Comparison of ENCODE assay signal across 17 cellular contexts in the genomic region with DNA sequence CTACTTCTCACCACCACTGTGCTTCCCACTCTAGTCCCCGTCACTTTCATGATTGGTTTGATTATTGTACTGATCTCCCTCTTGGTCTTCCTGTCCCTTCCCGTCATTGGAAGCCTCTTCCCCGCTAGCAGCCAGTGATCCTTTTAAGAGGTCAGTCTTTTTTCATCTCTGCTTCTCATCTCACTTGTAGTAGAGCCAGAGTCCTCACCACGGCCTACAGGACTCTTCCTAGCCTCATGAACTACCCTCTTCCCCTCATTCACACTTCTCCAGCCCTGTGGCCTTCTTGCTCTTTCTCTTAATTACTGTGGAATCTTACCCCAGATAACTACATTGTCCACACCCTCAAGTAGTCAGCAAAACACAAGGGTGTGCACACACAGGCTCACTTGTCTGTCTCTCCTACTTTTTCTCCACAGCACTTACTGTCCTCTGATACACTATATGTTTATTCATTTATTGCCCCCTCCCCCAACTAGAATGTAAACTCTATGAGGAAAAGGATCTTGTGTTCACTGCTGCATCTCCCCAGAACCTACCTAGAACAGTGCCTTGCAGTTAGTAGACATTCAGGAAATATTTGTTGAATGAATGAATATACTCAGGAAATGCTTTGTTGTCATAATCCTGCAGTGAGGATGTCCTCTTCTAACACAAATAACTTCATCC.
DNase-seq lines count a peak whose midpoint lies in the region; ATAC-seq, FAIRE-seq and TF ChIP-seq lines count a peak whose summit lies in the region.
"Had no signal": no experiment of that assay in that cellular context is flagged by ENCODE, and none has a peak within 500 bp of the region (broad histone marks: within the 10 kb centered on the region; RNA-seq: fewer than 3 reads in every experiment).

No MANE protein-coding gene starts in this region.

- no peaks in the 10 kb centered on the region for H3K27me3 Mint-ChIP-seq in astrocyte (ENCODE audit: low read depth, unreplicated experiment)
- H3K27me3 Mint-ChIP-seq: activated CD4-positive, alpha-beta T cell treated with anti-CD3 and anti-CD28 coated beads, Interleukin-2, amount 10 ng/mL, durations not matched to agents 24 days and 14 days; stimulated activated naive CD8-positive, alpha-beta T cell treated with anti-CD3 and anti-CD28 coated beads, Interleukin-15, amount 100 ng/mL, for 72 hours had no signal

- H3K27ac ChIP-seq in A673 (ENCODE audit: low read depth, low read length, poor library complexity, severe bottlenecking) (no peak overlapping the region), astrocyte (ENCODE audit: low read depth, low read length) (no peak overlapping the region)

- H3K9me3 Mint-ChIP-seq in astrocyte (ENCODE audit: unreplicated experiment) = no peaks in the 10 kb centered on the region
- H3K9me3 Mint-ChIP-seq: activated CD4-positive, alpha-beta T cell treated with anti-CD3 and anti-CD28 coated beads, Interleukin-2, amount 10 ng/mL, durations not matched to agents 24 days and 14 days; CD14-positive monocyte; stimulated activated naive CD8-positive, alpha-beta T cell treated with anti-CD3 and anti-CD28 coated beads, Interleukin-15, amount 100 ng/mL, for 72 hours had no signal

- H3K4me2 ChIP-seq in astrocyte (ENCODE audit: low read length) = peak overlapping the region; percentile 46

- intact Hi-C loops in A673 (cut with micrococcal nuclease; ENCODE audit: unreplicated experiment) = loop anchor here (5.0 kb wide), 1 partner anchor 64 kb away; no protein-coding TSS in a partner anchor

- peaks cover 57% of the 10 kb centered on the region for H3K79me2 ChIP-seq in astrocyte (ENCODE audit: insufficient read depth, low read length)

- peaks cover 46% of the 10 kb centered on the region for H4K20me1 ChIP-seq in astrocyte (ENCODE audit: insufficient read depth, low read length)

- TF ChIP-seq CTCF in A673 (conservative IDR thresholded peaks at IDR 0.05; ENCODE audit: low read depth, low read length) (no peak), astrocyte (IDR thresholded peaks at IDR 0.05; ENCODE audit: insufficient read depth, low read depth, low read length) (no peak)

- H3K27me3 ChIP-seq in A673 (replicated peaks; ENCODE audit: insufficient read depth, low read depth, low read length, poor library complexity) (no peaks in the 10 kb centered on the region), astrocyte (ENCODE audit: insufficient read depth, low read length) (no peaks in the 10 kb centered on the region), MG63 (no peaks in the 10 kb centered on the region)

- H3K9ac ChIP-seq in astrocyte (ENCODE audit: low read length) = no peak overlapping the region

- H3K9me3 ChIP-seq in A673 (ENCODE audit: low read depth, low read length, poor library complexity, severe bottlenecking) = no peaks in the 10 kb centered on the region
- no peaks in the 10 kb centered on the region for H3K9me3 ChIP-seq in astrocyte (ENCODE audit: insufficient read depth, low read depth, low read length)
- H3K9me3 ChIP-seq in MG63 = no peaks in the 10 kb centered on the region

- CTCF ChIA-PET in A673 (lab: Charles Lee) = no interaction called here

- DNase-seq in A673 (ENCODE audit: low spot score) (peak; percentile 78), GM19239 (ENCODE audit: insufficient read length, low spot score) (no peak), astrocyte (ENCODE audit: low read depth) (peak; percentile 30), kidney tubule cell (ENCODE audit: low spot score) (peak; percentile 25), inferior parietal cortex (ENCODE audit: extremely low spot score) (no peak), activated gamma-delta T cell treated with Interleukin-2 at 50 U/mL for 16 hours (no peak), MG63 (no peak)
- DNase-seq: activated CD4-positive, alpha-beta T cell treated with anti-CD3 and anti-CD28 coated beads, Interleukin-2, amount 10 ng/mL, durations not matched to agents 24 days and 14 days; GOT3; midbrain; NCI-H1092; NCI-H526; retina; stimulated activated CD4-positive, alpha-beta T cell treated with anti-CD3 and anti-CD28 coated beads, Interleukin-4, amount 100 ng/mL, for 24 hours; stimulated activated naive CD8-positive, alpha-beta T cell treated with anti-CD3 and anti-CD28 coated beads, Interleukin-15, amount 100 ng/mL, for 72 hours had no signal

- H3K36me3 ChIP-seq in A673 (ENCODE audit: insufficient read depth, low read length, poor library complexity, severe bottlenecking) (no peaks in the 10 kb centered on the region), astrocyte (ENCODE audit: insufficient read depth, low read length) (peaks cover 17% of the 10 kb centered on the region), MG63 (peaks cover 12% of the 10 kb centered on the region)

- FAIRE-seq in GM19239 (lab: Jason Lieb, UNC) = peak; percentile 68
- peak; percentile 52 for FAIRE-seq in astrocyte (lab: Jason Lieb, UNC)

- peaks cover 19% of the 10 kb centered on the region for H3K36me3 Mint-ChIP-seq in astrocyte (ENCODE audit: low read depth, unreplicated experiment)

- no peak for ATAC-seq in GM18909 (IDR thresholded peaks at IDR 0.05; ENCODE audit: poor library complexity, unreplicated experiment)
- ATAC-seq: stimulated activated naive CD8-positive, alpha-beta T cell treated with anti-CD3 and anti-CD28 coated beads, Interleukin-15, amount 100 ng/mL, for 72 hours had no signal

- no peak overlapping the region for H3K27ac Mint-ChIP-seq in astrocyte (ENCODE audit: unreplicated experiment)
- H3K27ac Mint-ChIP-seq: activated CD4-positive, alpha-beta T cell treated with anti-CD3 and anti-CD28 coated beads, Interleukin-2, amount 10 ng/mL, durations not matched to agents 24 days and 14 days; stimulated activated naive CD8-positive, alpha-beta T cell treated with anti-CD3 and anti-CD28 coated beads, Interleukin-15, amount 100 ng/mL, for 72 hours had no signal

- peaks cover 16% of the 10 kb centered on the region for H3K4me1 Mint-ChIP-seq in astrocyte (ENCODE audit: low read depth, unreplicated experiment)
- H3K4me1 Mint-ChIP-seq: CD14-positive monocyte had no signal

- H2AFZ ChIP-seq in astrocyte (ENCODE audit: low read depth, low read length) = no peak overlapping the region

- BruUV-seq in A673 (replicated peaks; lab: Mats Ljungman, UMichigan) = no TSS peak

- H3K4me1 ChIP-seq in A673 (ENCODE audit: insufficient read depth, low read length, poor library complexity, severe bottlenecking) (peaks cover 15% of the 10 kb centered on the region), astrocyte (ENCODE audit: insufficient read depth, low read length) (no peaks in the 10 kb centered on the region)

- H3K4me3 ChIP-seq in A673 (ENCODE audit: low read depth, low read length, poor library complexity, severe bottlenecking) = no peak overlapping the region
- H3K4me3 ChIP-seq in astrocyte (ENCODE audit: insufficient read depth, low read depth, low read length) = no peak overlapping the region
- no peak overlapping the region for H3K4me3 ChIP-seq in MG63

- POLR2A ChIA-PET in A673 (lab: Charles Lee; ENCODE audit: low non-redundant PET) = interaction anchor here (0.7 kb wide), 1 partner anchor 46 kb away, joined by 8 read pairs; no protein-coding TSS in a partner anchor

- no peak overlapping the region for H3K4me3 Mint-ChIP-seq in astrocyte (ENCODE audit: unreplicated experiment)
- H3K4me3 Mint-ChIP-seq: activated CD4-positive, alpha-beta T cell treated with anti-CD3 and anti-CD28 coated beads, Interleukin-2, amount 10 ng/mL, durations not matched to agents 24 days and 14 days; CD14-positive monocyte; stimulated activated naive CD8-positive, alpha-beta T cell treated with anti-CD3 and anti-CD28 coated beads, Interleukin-15, amount 100 ng/mL, for 72 hours had no signal

Comparison
In these comparisons a context has a peak if more than half of its experiments do, and no peak if none do; other contexts are left out.
1. DNase-seq: peak in A673 (single experiment), astrocyte (single experiment) and kidney tubule cell (single experiment); none in GM19239 (single experiment), inferior parietal cortex (single experiment), activated gamma-delta T cell treated with Interleukin-2 at 50 U/mL for 16 hours (single experiment) and MG63 (single experiment).